Comparison of ENCODE assay signal across 8 cellular contexts in genomic region chr19:39401549-39402416, GRCh38. TPM values are rescaled to one million over a fixed set of nuclear protein-coding genes. Genes with fewer than 3 reads are reported as not detected.
A peak's percentile ranks its signal among the peaks of the same experiment; 100 is the strongest.
DNase-seq lines count a peak whose midpoint lies in the region; ATAC-seq and TF ChIP-seq lines count a peak whose summit lies in the region.

No MANE protein-coding gene starts in this region.

- H3K9me2 ChIP-seq in Karpas-422 (replicated peaks; ENCODE audit: insufficient read depth, low read length), result no peaks in the 10 kb centered on the region

- no peaks in the 10 kb centered on the region for H3K27me3 Mint-ChIP-seq in stimulated activated naive B cell treated with anti-CD40 and anti-IgM and Interleukin-4, amounts not matched to agents 10 μg/mL and 1 μg/mL and 100 μg/mL, for 72 hours

- TF ChIP-seq CTCF in GM13976 (IDR thresholded peaks at IDR 0.05; ENCODE audit: borderline replicate concordance, control extremely low read depth, extremely low read depth, insufficient read depth, missing control alignments), result no peak

- H3K79me2 ChIP-seq in Karpas-422 (ENCODE audit: low read length), result no peaks in the 10 kb centered on the region; the same call in 1 of the 2 replicates

- H3K4me1 Mint-ChIP-seq in stimulated activated naive B cell treated with anti-CD40 and anti-IgM and Interleukin-4, amounts not matched to agents 10 μg/mL and 1 μg/mL and 100 μg/mL, for 72 hours, result peaks cover 65 to 97% of the 10 kb centered on the region in 2 donors

- no peaks in the 10 kb centered on the region for H4K20me1 ChIP-seq in Karpas-422 (ENCODE audit: insufficient read depth, low read depth, low read length)

- H3K4me1 ChIP-seq in Karpas-422 (ENCODE audit: low read length), result peaks cover 57% of the 10 kb centered on the region
- H3K4me1 ChIP-seq in muscle layer of colon (ENCODE audit: insufficient read depth, low read length), result peaks cover 50% of the 10 kb centered on the region

- H3K36me3 Mint-ChIP-seq in stimulated activated naive B cell treated with anti-CD40 and anti-IgM and Interleukin-4, amounts not matched to agents 10 μg/mL and 1 μg/mL and 100 μg/mL, for 72 hours, result peaks cover 17 to 18% of the 10 kb centered on the region in 2 donors

- H3K4me3 ChIP-seq in Karpas-422 (ENCODE audit: low read length) (peak overlapping the region; percentile 63), muscle layer of colon (ENCODE audit: low read depth in 1 of 2, low read length in 2 of 2) (peak overlapping the region; percentile 39 to 42)

- H3K4me3 Mint-ChIP-seq in stimulated activated naive B cell treated with anti-CD40 and anti-IgM and Interleukin-4, amounts not matched to agents 10 μg/mL and 1 μg/mL and 100 μg/mL, for 72 hours, result peak overlapping the region; percentile 91 to 96

- peak overlapping the region; percentile 100 for H3K27ac Mint-ChIP-seq in stimulated activated naive B cell treated with anti-CD40 and anti-IgM and Interleukin-4, amounts not matched to agents 10 μg/mL and 1 μg/mL and 100 μg/mL, for 72 hours

- H3K27ac ChIP-seq in Karpas-422 (ENCODE audit: low read length) (peak overlapping the region; percentile 7; the same call in 1 of the 2 replicates), muscle layer of colon (ENCODE audit: low read depth, low read length) (peak overlapping the region; percentile 99)

- peak overlapping the region; percentile 34; the same call in 1 of the 2 replicates for H2AFZ ChIP-seq in Karpas-422 (ENCODE audit: low read length)

- ATAC-seq in stimulated activated naive B cell treated with anti-CD40 and anti-IgM and Interleukin-4, amounts not matched to agents 10 μg/mL and 1 μg/mL and 100 μg/mL, for 72 hours (replicated peaks), result peak; percentile 49 to 51
- ATAC-seq in GM18498 (IDR thresholded peaks at IDR 0.05; ENCODE audit: unreplicated experiment), result no peak

- H3K9me3 ChIP-seq in Karpas-422 (ENCODE audit: low read length) (no peaks in the 10 kb centered on the region), muscle layer of colon (ENCODE audit: low read length) (no peaks in the 10 kb centered on the region)

- H3K9me3 Mint-ChIP-seq in stimulated activated naive B cell treated with anti-CD40 and anti-IgM and Interleukin-4, amounts not matched to agents 10 μg/mL and 1 μg/mL and 100 μg/mL, for 72 hours, result peaks cover 0 to 4% of the 10 kb centered on the region in 2 donors

- H3K27me3 ChIP-seq in Karpas-422 (ENCODE audit: low read length) (no peaks in the 10 kb centered on the region; the same call in 1 of the 2 replicates), muscle layer of colon (ENCODE audit: control insufficient read depth in 1 of 2, insufficient read depth in 2 of 2, low read length in 2 of 2) (no peaks in the 10 kb centered on the region)

- H3K9ac ChIP-seq in Karpas-422 (ENCODE audit: low read length) (peak overlapping the region; percentile 67), muscle layer of colon (ENCODE audit: low read length) (peak overlapping the region; percentile 30)

- in situ Hi-C loops in GM13976 (cut with MboI; ENCODE audit: low sequenced_read_pairs, unreplicated experiment), result no loop called here

- peak overlapping the region; percentile 74 for H3K4me2 ChIP-seq in Karpas-422 (ENCODE audit: low read depth, low read length, poor library complexity, severe bottlenecking)

- peak; percentile 75 for DNase-seq in GM13976 (ENCODE audit: low spot score)
- DNase-seq in Karpas-422, result peak; percentile 60
- peak; percentile 77 to 79 for DNase-seq in activated CD4-positive, alpha-beta T cell treated with anti-CD3 and anti-CD28 coated beads, Interleukin-2, amount 50 U/mL, for 4 hours
- DNase-seq in effector CD4-positive, alpha-beta T cell, result peak; percentile 87
- DNase-seq in stimulated activated naive B cell treated with anti-CD40 and anti-IgM and Interleukin-4, amounts not matched to agents 10 μg/mL and 1 μg/mL and 100 μg/mL, for 72 hours, result peak; percentile 80
- no peak for DNase-seq in NCI-H82 (lab: John Stamatoyannopoulos, UW)

- H3K36me3 ChIP-seq in Karpas-422 (ENCODE audit: insufficient read depth, low read length), result no peaks in the 10 kb centered on the region
- no peaks in the 10 kb centered on the region for H3K36me3 ChIP-seq in muscle layer of colon (ENCODE audit: insufficient read depth, low read length)

RNA-seq across cellular contexts. Expression of gene ZFP36, which starts 4.9 kb away (rescaled TPM):
- total RNA-seq in Karpas-422 (2014; rRNA removed; shearing (Covaris generic); ENCODE audit: low replicate concordance), result 10.3 and 16.3 TPM in 2 replicates

RNA-seq across cellular contexts. Expression of gene MED29, which starts 10.6 kb away (rescaled TPM):
- total RNA-seq in Karpas-422 (2014; rRNA removed; shearing (Covaris generic); ENCODE audit: low replicate concordance), result 18.1 and 18.6 TPM in 2 replicates

RNA-seq across cellular contexts. Expression of gene PLEKHG2, which starts 10.7 kb away (rescaled TPM):
- total RNA-seq in Karpas-422 (2014; rRNA removed; shearing (Covaris generic); ENCODE audit: low replicate concordance), result 19.0 and 22.2 TPM in 2 replicates

RNA-seq across cellular contexts. Expression of gene PAF1, which starts 10.9 kb away (rescaled TPM):
- 25.3 and 26.7 TPM in 2 replicates for total RNA-seq in Karpas-422 (2014; rRNA removed; shearing (Covaris generic); ENCODE audit: low replicate concordance)

RNA-seq across cellular contexts. Expression of gene RPS16, which starts 34.0 kb away (rescaled TPM):
- 378 and 758 TPM in 2 replicates for total RNA-seq in Karpas-422 (2014; rRNA removed; shearing (Covaris generic); ENCODE audit: low replicate concordance)
